ENCODE assay signal across 16 cellular contexts in the genomic region with DNA sequence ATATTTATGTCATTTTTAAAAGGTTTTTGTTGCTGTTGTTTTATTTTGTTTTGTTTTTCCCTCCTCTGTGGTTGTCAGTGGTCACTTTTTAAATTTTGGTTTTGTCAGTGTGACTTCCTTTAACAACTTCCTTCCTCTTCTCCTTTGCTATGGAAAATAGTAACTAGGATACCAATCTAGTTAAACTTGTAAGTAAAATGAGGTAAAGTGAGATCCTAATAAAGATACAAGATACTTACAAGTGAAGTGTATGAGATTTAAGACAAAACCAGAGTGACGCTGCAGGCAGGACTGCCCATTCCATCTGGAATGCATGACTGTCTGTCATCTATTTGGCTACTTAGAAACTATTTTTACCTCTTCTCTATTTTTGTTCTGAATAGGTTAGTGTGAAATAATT. TPM values are rescaled to one million over a fixed set of nuclear protein-coding genes. Genes with fewer than 3 reads are reported as not detected.
A peak's percentile ranks its signal among the peaks of the same experiment; 100 is the strongest.
DNase-seq lines count a peak whose midpoint lies in the region; ATAC-seq and TF ChIP-seq lines count a peak whose summit lies in the region.
"Had no signal": no experiment of that assay in that cellular context is flagged by ENCODE, and none has a peak within 500 bp of the region (broad histone marks: within the 10 kb centered on the region; RNA-seq: fewer than 3 reads in every experiment).

No MANE protein-coding gene starts in this region.

- no peak for TF ChIP-seq CTCF in fibroblast of villous mesenchyme (IDR thresholded peaks at IDR 0.05; ENCODE audit: insufficient read depth, low read depth, low read length)

- DNase-seq in Ammon's horn (ENCODE audit: low spot score) (peak; percentile 0), EH (ENCODE audit: low read depth) (peak; percentile 76), SIG-M5 (lab: John Stamatoyannopoulos, UW) (peak; percentile 60), fibroblast of villous mesenchyme (ENCODE audit: low read depth) (peak; percentile 30), erythroblast (lab: John Stamatoyannopoulos, UW) (no peak)
- no peak for DNase-seq in activated CD4-positive, CD25-positive, alpha-beta regulatory T cell (lab: John Stamatoyannopoulos, UW)
- DNase-seq: activated CD4-positive, alpha-beta T cell treated with anti-CD3 and anti-CD28 coated beads, Interleukin-2, amount 50 U/mL, for 48 hours; activated T-cell treated with anti-CD3 and anti-CD28 coated beads, Interleukin-2, amount 50 U/mL, for 4 hours; effector CD4-positive, alpha-beta T cell; occipital lobe; T1000; tibial artery had no signal

- no peak overlapping the region for H3K4me3 ChIP-seq in fibroblast of villous mesenchyme (ENCODE audit: low read depth, low read length)
- H3K4me3 ChIP-seq: hepatocyte, tibial artery had no signal

- no peak for ATAC-seq in GM21717 (IDR thresholded peaks at IDR 0.05; ENCODE audit: unreplicated experiment)
- ATAC-seq in GM21576 (IDR thresholded peaks at IDR 0.05; ENCODE audit: unreplicated experiment): no peak
- ATAC-seq: activated T-cell treated with anti-CD3 and anti-CD28 coated beads, Interleukin-2, amount 50 U/mL, for 4 hours; HCT116 had no signal

- no peak for TF ChIP-seq POLR2A in erythroblast (IDR thresholded peaks at IDR 0.05; ENCODE audit: low read length)

RNA-seq across cellular contexts. Expression of a gene that starts 30.6 kb away (rescaled TPM):
- total RNA-seq in fibroblast of villous mesenchyme: 22.5 and 32.4 TPM in 2 replicates

Comparison
In these comparisons a context has a peak if more than half of its experiments do, and no peak if none do; other contexts are left out.
1. DNase-seq: peak in Ammon's horn (single experiment), EH (single experiment), SIG-M5 (single experiment) and fibroblast of villous mesenchyme (single experiment); none in activated CD4-positive, CD25-positive, alpha-beta regulatory T cell (0 of 4) and erythroblast (0 of 2).